ENCODE assay signal across 10 cellular contexts in the genomic region with DNA sequence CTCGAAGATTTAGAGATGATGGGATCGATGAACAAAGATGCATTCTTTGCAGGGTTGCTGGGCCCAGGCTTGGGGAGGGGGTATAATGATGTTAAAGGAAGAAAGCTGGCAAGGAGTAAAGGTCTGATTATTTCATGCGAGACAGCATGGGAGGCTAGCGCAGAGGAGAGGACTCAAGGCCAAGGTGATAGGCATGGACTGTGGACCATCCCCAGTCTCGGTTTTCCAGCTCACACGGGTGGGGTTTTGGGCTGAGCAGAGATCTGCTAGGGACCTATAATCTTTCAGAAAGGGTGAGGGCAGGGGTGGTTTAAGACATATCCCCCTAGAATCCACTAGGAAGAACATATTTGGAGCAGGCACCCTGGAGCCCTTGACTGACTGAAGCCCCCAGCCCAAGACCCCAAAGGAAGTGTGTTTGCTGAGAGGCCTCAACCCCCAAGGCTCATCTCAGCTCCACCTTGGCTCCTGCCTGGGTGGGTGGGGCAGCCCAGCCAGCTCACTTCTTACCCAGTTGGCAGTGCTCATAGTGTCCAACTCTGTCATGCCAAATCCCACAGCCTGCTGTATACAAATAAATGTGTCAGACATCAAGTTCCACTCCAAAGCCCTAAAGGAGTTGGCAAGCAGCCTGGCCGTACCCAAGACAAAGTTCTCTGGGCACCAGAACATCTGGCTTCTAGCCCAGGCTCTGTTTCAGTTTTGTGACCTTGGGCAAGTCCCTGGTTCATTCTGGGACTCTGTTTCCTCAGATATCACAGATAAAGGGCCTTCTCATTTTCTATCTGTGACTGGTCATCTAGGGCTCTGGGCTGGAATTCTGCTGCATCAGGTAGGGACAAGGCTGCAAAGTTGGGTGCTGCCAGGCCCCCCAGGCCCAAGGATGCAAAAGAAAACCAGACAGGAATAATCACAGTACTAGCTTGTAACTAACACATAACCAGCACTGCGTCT. TPM values are rescaled to one million over a fixed set of nuclear protein-coding genes. Genes with fewer than 3 reads are reported as not detected.
DNase-seq lines count a peak whose midpoint lies in the region; ATAC-seq and TF ChIP-seq lines count a peak whose summit lies in the region.
"Had no signal": no experiment of that assay in that cellular context is flagged by ENCODE, and none has a peak within 500 bp of the region (broad histone marks: within the 10 kb centered on the region; RNA-seq: fewer than 3 reads in every experiment).

No MANE protein-coding gene starts in this region.

- 73% methylated on average over 8 of the region's 8 CpGs for WGBS in mammary epithelial cell (ENCODE audit: low coverage, missing lambda C conversion rate)
- 64 to 82% methylated on average over 8 of the region's 8 CpGs for WGBS in testis, 2 donors

- intact Hi-C loops in mammary epithelial cell (cut with micrococcal nuclease) (no loop called here), testis (cut with DNase I; ENCODE audit: low total_unique reads) (no loop called here)

- no peak overlapping the region for H3K9ac ChIP-seq in mammary epithelial cell (ENCODE audit: insufficient read depth, low read length)

- H3K36me3 ChIP-seq in mammary epithelial cell (ENCODE audit: insufficient read depth, low read length) (no peaks in the 10 kb centered on the region), testis (ENCODE audit: low read depth, missing control alignments) (no peaks in the 10 kb centered on the region)

- DNase-seq in LNCaP clone FGC (ENCODE audit: low read depth) (peak; percentile 99), mammary epithelial cell (peak; percentile 69), islet precursor cell (peak; percentile 46), testis (peak; percentile 95), osteocyte (ENCODE audit: extremely low spot score, unreplicated experiment) (no peak)
- no peak for DNase-seq in activated naive CD4-positive, alpha-beta T cell treated with anti-CD3 and anti-CD28 coated beads, Interleukin-2, amount 50 U/mL, for 16 hours
- no peak for DNase-seq in stimulated activated effector memory CD8-positive, alpha-beta T cell treated with anti-CD3 and anti-CD28 coated beads, Interleukin-12 subunit alpha, Interleukin-12 subunit beta, amount 100 ng/mL, for 72 hours (ENCODE audit: low spot score in 2 of 2)
- DNase-seq: activated CD4-positive, CD25-positive, alpha-beta regulatory T cell treated with anti-CD3 and anti-CD28 coated beads, Interleukin-2, amount 50 U/mL, for 72 hours had no signal

- no peak overlapping the region for H3K27ac Mint-ChIP-seq in osteocyte (ENCODE audit: unreplicated experiment)
- H3K27ac Mint-ChIP-seq in stimulated activated effector memory CD8-positive, alpha-beta T cell treated with anti-CD3 and anti-CD28 coated beads, Interleukin-12 subunit alpha, Interleukin-12 subunit beta, amount 100 ng/mL, for 72 hours, result no peak overlapping the region
- H3K27ac Mint-ChIP-seq: memory B cell had no signal

- H3K9me3 ChIP-seq in mammary epithelial cell (replicated peaks; ENCODE audit: insufficient read depth, low read length), result no peaks in the 10 kb centered on the region
- no peaks in the 10 kb centered on the region for H3K9me3 ChIP-seq in testis

- H3K27ac ChIP-seq in mammary epithelial cell (ENCODE audit: insufficient read depth, low read depth, low read length) (no peak overlapping the region), testis (peak overlapping the region; percentile 42 to 53)

- H3K36me3 Mint-ChIP-seq in osteocyte (ENCODE audit: unreplicated experiment), result no peaks in the 10 kb centered on the region
- H3K36me3 Mint-ChIP-seq in stimulated activated effector memory CD8-positive, alpha-beta T cell treated with anti-CD3 and anti-CD28 coated beads, Interleukin-12 subunit alpha, Interleukin-12 subunit beta, amount 100 ng/mL, for 72 hours, result no peaks in the 10 kb centered on the region
- H3K36me3 Mint-ChIP-seq: memory B cell had no signal

- H4K20me1 ChIP-seq in mammary epithelial cell (ENCODE audit: insufficient read depth, low read length), result no peaks in the 10 kb centered on the region

- H3K27me3 ChIP-seq in mammary epithelial cell (ENCODE audit: insufficient read depth, low read length), result no peaks in the 10 kb centered on the region
- H3K27me3 ChIP-seq in testis, result no peaks in the 10 kb centered on the region

- H3K4me3 ChIP-seq in LNCaP clone FGC (ENCODE audit: low read depth, low read length) (no peak overlapping the region), mammary epithelial cell (replicated peaks in 1 of 3; ENCODE audit: insufficient read depth in 1 of 3, low read depth in 2 of 3, low read length in 3 of 3) (no peak overlapping the region), testis (no peak overlapping the region)

- TF ChIP-seq CTCF in LNCaP clone FGC (IDR thresholded peaks at IDR 0.05; ENCODE audit: control insufficient read depth, extremely low read depth, insufficient read depth), result no peak
- no peak for TF ChIP-seq CTCF in mammary epithelial cell (conservative IDR thresholded peaks at IDR 0.05 in 1 of 2, IDR thresholded peaks at IDR 0.05 in 1 of 2; ENCODE audit: extremely low read depth in 1 of 2, insufficient read depth in 1 of 2, low read depth in 1 of 2, low read length in 2 of 2)
- no peak for TF ChIP-seq CTCF in testis (IDR thresholded peaks at IDR 0.05)
- no peak for TF ChIP-seq CTCF in osteocyte (IDR thresholded peaks at IDR 0.05)

- H3K4me3 Mint-ChIP-seq in osteocyte (ENCODE audit: unreplicated experiment), result no peak overlapping the region
- H3K4me3 Mint-ChIP-seq in stimulated activated effector memory CD8-positive, alpha-beta T cell treated with anti-CD3 and anti-CD28 coated beads, Interleukin-12 subunit alpha, Interleukin-12 subunit beta, amount 100 ng/mL, for 72 hours, result no peak overlapping the region
- H3K4me3 Mint-ChIP-seq: central memory CD8-positive, alpha-beta T cell; memory B cell had no signal

- peaks cover 5% of the 10 kb centered on the region for H3K27me3 Mint-ChIP-seq in osteocyte (ENCODE audit: unreplicated experiment)

- H3K79me2 ChIP-seq in mammary epithelial cell (ENCODE audit: insufficient read depth, low read length), result no peaks in the 10 kb centered on the region

- no TSS peak for BruUV-seq in mammary epithelial cell (replicated peaks; lab: Mats Ljungman, UMichigan)

- no peak overlapping the region for H3K4me2 ChIP-seq in mammary epithelial cell (ENCODE audit: insufficient read depth, low read depth, low read length)

- CTCF ChIA-PET in mammary epithelial cell (lab: Charles Lee; ENCODE audit: low non-redundant PET), result interaction anchor here (0.6 kb wide), 1 partner anchor 235 kb away, joined by 3 read pairs; no protein-coding TSS in a partner anchor

- no peak for ATAC-seq in stimulated activated effector memory CD8-positive, alpha-beta T cell treated with anti-CD3 and anti-CD28 coated beads, Interleukin-12 subunit alpha, Interleukin-12 subunit beta, amount 100 ng/mL, for 72 hours

- peaks cover 29% of the 10 kb centered on the region for H3K4me1 Mint-ChIP-seq in osteocyte (ENCODE audit: unreplicated experiment)
- H3K4me1 Mint-ChIP-seq in stimulated activated effector memory CD8-positive, alpha-beta T cell treated with anti-CD3 and anti-CD28 coated beads, Interleukin-12 subunit alpha, Interleukin-12 subunit beta, amount 100 ng/mL, for 72 hours, result no peaks in the 10 kb centered on the region
- H3K4me1 Mint-ChIP-seq: central memory CD8-positive, alpha-beta T cell; memory B cell had no signal

- no peak overlapping the region for H2AFZ ChIP-seq in mammary epithelial cell (ENCODE audit: low read depth, low read length)

- no peak for TF ChIP-seq POLR2A in testis (IDR thresholded peaks at IDR 0.05)

- H3K9me3 Mint-ChIP-seq in osteocyte (ENCODE audit: unreplicated experiment), result peaks cover 4% of the 10 kb centered on the region
- H3K9me3 Mint-ChIP-seq in stimulated activated effector memory CD8-positive, alpha-beta T cell treated with anti-CD3 and anti-CD28 coated beads, Interleukin-12 subunit alpha, Interleukin-12 subunit beta, amount 100 ng/mL, for 72 hours, result no peaks in the 10 kb centered on the region
- H3K9me3 Mint-ChIP-seq: central memory CD8-positive, alpha-beta T cell; memory B cell had no signal

- no peaks in the 10 kb centered on the region for H3K4me1 ChIP-seq in mammary epithelial cell (ENCODE audit: insufficient read depth, low read length)
- H3K4me1 ChIP-seq in testis, result peaks cover 23% of the 10 kb centered on the region

- dilution Hi-C loops in mammary epithelial cell (cut with HindIII; ENCODE audit: low sequenced_read_pairs), result no loop called here

- in situ Hi-C loops in mammary epithelial cell (cut with MboI; ENCODE audit: low sequenced_read_pairs in 2 of 2), result no loop called here

RNA-seq across cellular contexts. Expression of a gene that starts 17.8 kb away (rescaled TPM):
- total RNA-seq in mammary epithelial cell, result under 1 TPM in 1 of 2 donors, not detected in 1; under 0.01 TPM
- not detected for polyA plus RNA-seq in mammary epithelial cell
- not detected for polyA minus RNA-seq in mammary epithelial cell
- total RNA-seq in testis, result 10 to 100 TPM; 14.8 to 25.2 TPM
- 12.2 TPM for polyA plus RNA-seq in testis (ENCODE audit: insufficient read depth, low read depth, low replicate concordance)
- total RNA-seq in osteocyte, result not detected in 2 replicates

RNA-seq across cellular contexts. Expression of a gene that starts 47.8 kb away (rescaled TPM):
- total RNA-seq in mammary epithelial cell, result 1 to 10 TPM in 1 of 2 donors, not detected in 1; 8.2 TPM
- 0.18 TPM for polyA plus RNA-seq in mammary epithelial cell
- polyA minus RNA-seq in mammary epithelial cell, result not detected
- total RNA-seq in testis, result 100 to 1,000 TPM in 1 of 2 donors, 10 to 100 TPM in 1; 88.4 to 145 TPM
- polyA plus RNA-seq in testis (ENCODE audit: insufficient read depth, low read depth, low replicate concordance), result 183 TPM
- total RNA-seq in osteocyte, result not detected in 2 replicates

Comparison
In these comparisons a context has a peak if more than half of its experiments do, and no peak if none do; other contexts are left out.
1. DNase-seq: peak in LNCaP clone FGC (single experiment), mammary epithelial cell (single experiment), islet precursor cell (single experiment) and testis (single experiment); none in activated naive CD4-positive, alpha-beta T cell treated with anti-CD3 and anti-CD28 coated beads, Interleukin-2, amount 50 U/mL, for 16 hours (single experiment), osteocyte (single experiment) and stimulated activated effector memory CD8-positive, alpha-beta T cell treated with anti-CD3 and anti-CD28 coated beads, Interleukin-12 subunit alpha, Interleukin-12 subunit beta, amount 100 ng/mL, for 72 hours (0 of 2).
2. RNA of a gene that starts 17.8 kb away (total RNA-seq): 14.8 to 25.2 TPM in testis; under 0.01 TPM in mammary epithelial cell and not detected in osteocyte; every median in the first group is over 10 times any median in the second.
3. RNA of a gene that starts 47.8 kb away (total RNA-seq): 88.4 to 145 TPM in testis; 8.2 TPM in mammary epithelial cell and not detected in osteocyte; every median in the first group is over 4 times any median in the second.